24 cellular contexts compared by ENCODE assay signal in the genomic region with DNA sequence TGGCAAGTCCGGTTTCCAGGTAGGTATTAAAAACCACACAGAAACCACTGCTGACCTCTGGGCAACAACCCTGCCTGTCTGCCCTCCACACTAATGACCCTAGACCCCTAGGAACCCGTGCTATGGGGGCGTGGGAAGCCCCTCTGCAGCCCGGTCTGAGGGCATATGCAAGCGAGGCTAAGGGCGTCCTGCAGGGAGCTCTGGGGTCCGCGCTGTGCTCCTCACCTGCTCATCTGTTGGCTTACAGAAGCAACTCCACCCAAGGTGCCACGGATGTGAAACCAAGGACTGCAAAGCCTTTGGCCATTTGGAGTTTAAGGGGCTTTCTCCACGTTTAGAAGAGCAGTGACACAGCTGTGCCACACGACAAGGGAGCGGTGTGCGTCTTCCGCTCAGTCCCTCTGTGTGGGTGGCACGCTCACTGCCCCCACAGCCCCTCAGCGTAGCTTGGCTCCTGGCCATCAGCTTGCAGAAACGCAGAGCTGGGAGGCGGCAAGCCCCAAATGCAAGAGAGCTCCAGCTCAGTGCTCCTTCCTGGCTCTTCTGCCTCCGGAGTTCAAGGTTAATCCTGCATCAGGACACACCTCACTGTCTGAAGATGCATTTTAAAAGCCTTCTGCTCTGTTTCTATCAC. TPM values are rescaled to one million over a fixed set of nuclear protein-coding genes. Genes with fewer than 3 reads are reported as not detected.
DNase-seq lines count a peak whose midpoint lies in the region; ATAC-seq, FAIRE-seq and TF ChIP-seq lines count a peak whose summit lies in the region.
"Had no signal": no experiment of that assay in that cellular context is flagged by ENCODE, and none has a peak within 500 bp of the region (broad histone marks: within the 10 kb centered on the region; RNA-seq: fewer than 3 reads in every experiment).

No MANE protein-coding gene starts in this region.

- no peak overlapping the region for H3K27ac Mint-ChIP-seq in activated CD8-positive, alpha-beta T cell treated with anti-CD3 and anti-CD28 coated beads for 36 hours
- H3K27ac Mint-ChIP-seq in natural killer cell = no peak overlapping the region
- H3K27ac Mint-ChIP-seq: GM23338 had no signal

- in situ Hi-C loops in GM12878 (cut with MboI) = no loop called here
- in situ Hi-C loops in GM23248 (cut with MboI) = no loop called here

- H3K79me2 ChIP-seq in GM12878 (ENCODE audit: control insufficient read depth, insufficient read depth, low read length) (no peaks in the 10 kb centered on the region), GM23248 (ENCODE audit: insufficient read depth) (no peaks in the 10 kb centered on the region)

- H2AFZ ChIP-seq in GM12878 (ENCODE audit: control insufficient read depth, low read depth, low read length) (no peak overlapping the region), GM23248 (no peak overlapping the region)
- H2AFZ ChIP-seq: GM23338 had no signal

- H3K36me3 Mint-ChIP-seq in activated CD8-positive, alpha-beta T cell treated with anti-CD3 and anti-CD28 coated beads for 36 hours (ENCODE audit: low read depth) = no peaks in the 10 kb centered on the region
- no peaks in the 10 kb centered on the region for H3K36me3 Mint-ChIP-seq in natural killer cell

- BruUV-seq in GM12878 (replicated peaks; lab: Mats Ljungman, UMichigan) = no TSS peak

- H3K4me3 ChIP-seq in cardiac muscle cell = no peak overlapping the region
- no peak overlapping the region for H3K4me3 ChIP-seq in GM12878
- no peak overlapping the region for H3K4me3 ChIP-seq in GM23248
- H3K4me3 ChIP-seq: GM23338, HAP-1, Peyer's patch, SJSA1 had no signal

- no peak overlapping the region for H3K4me3 Mint-ChIP-seq in activated CD8-positive, alpha-beta T cell treated with anti-CD3 and anti-CD28 coated beads for 36 hours
- no peak overlapping the region for H3K4me3 Mint-ChIP-seq in natural killer cell
- H3K4me3 Mint-ChIP-seq: CD4-positive, CD25-positive, alpha-beta regulatory T cell; GM23338 had no signal

- TF ChIP-seq POLR2A in GM12878 (IDR thresholded peaks at IDR 0.05; ENCODE audit: low read depth, low read length) = 0 out of 2 replicates have a peak, but pooled peaks have one; percentile 30

- no peaks in the 10 kb centered on the region for H3K4me1 Mint-ChIP-seq in activated CD8-positive, alpha-beta T cell treated with anti-CD3 and anti-CD28 coated beads for 36 hours (ENCODE audit: low read depth)
- H3K4me1 Mint-ChIP-seq in natural killer cell = no peaks in the 10 kb centered on the region
- H3K4me1 Mint-ChIP-seq: CD4-positive, CD25-positive, alpha-beta regulatory T cell; GM23338 had no signal

- H3K9me2 ChIP-seq in GM23248 (ENCODE audit: insufficient read depth) = no peaks in the 10 kb centered on the region

- H3K9me3 Mint-ChIP-seq in activated CD8-positive, alpha-beta T cell treated with anti-CD3 and anti-CD28 coated beads for 36 hours = no peaks in the 10 kb centered on the region
- H3K9me3 Mint-ChIP-seq in natural killer cell = no peaks in the 10 kb centered on the region
- H3K9me3 Mint-ChIP-seq: CD4-positive, CD25-positive, alpha-beta regulatory T cell; GM23338 had no signal

- RAD21 ChIA-PET in GM12878 (lab: Charles Lee; ENCODE audit: unreplicated experiment) = no interaction called here

- ATAC-seq in Right ventricle myocardium inferior (no peak), GM12878 (no peak), HG03520 (IDR thresholded peaks at IDR 0.05; ENCODE audit: unreplicated experiment) (no peak), natural killer cell (no peak)
- ATAC-seq in activated CD8-positive, alpha-beta T cell treated with anti-CD3 and anti-CD28 coated beads for 36 hours = no peak
- ATAC-seq: GM23338 had no signal

- no peak overlapping the region for H3K4me2 ChIP-seq in GM12878 (ENCODE audit: control insufficient read depth, insufficient read depth)
- no peak overlapping the region for H3K4me2 ChIP-seq in GM23248 (ENCODE audit: unreplicated experiment)
- H3K4me2 ChIP-seq: GM23338, KMS-11 had no signal

- peak overlapping the region; percentile 42 for H3K27ac ChIP-seq in cardiac muscle cell
- H3K27ac ChIP-seq in GM12878 (ENCODE audit: control insufficient read depth, insufficient read depth) = no peak overlapping the region
- no peak overlapping the region for H3K27ac ChIP-seq in GM23248
- H3K27ac ChIP-seq: 22Rv1, KMS-11, SJSA1 had no signal

- WGBS in GM12878 (ENCODE audit: insufficient coverage, insufficient replicate concordance, low lambda C conversion rate, missing lambda C conversion rate) = 72% methylated on average over 19 of the region's 19 CpGs
- 88% methylated on average over 19 of the region's 19 CpGs for WGBS in GM23248 (ENCODE audit: low coverage in 1 of 2, low lambda C conversion rate in 2 of 2, missing lambda C conversion rate in 2 of 2), 2 experiments

- no peak for DNase-seq in cardiac muscle cell (ENCODE audit: low read depth in 1 of 2, low spot score in 1 of 2)
- no peak for DNase-seq in Right ventricle myocardium inferior (ENCODE audit: missing footprints)
- no peak for DNase-seq in GM12878 (ENCODE audit: low read depth, low spot score)
- DNase-seq in occipital lobe (lab: John Stamatoyannopoulos, UW) = peak; percentile 16
- DNase-seq in activated CD8-positive, alpha-beta T cell treated with anti-CD3 and anti-CD28 coated beads for 36 hours = no peak
- DNase-seq in GM23248 = no peak
- no peak for DNase-seq in natural killer cell
- DNase-seq: CD4-positive, CD25-positive, alpha-beta regulatory T cell; DMS79; NCI-H1105; NCI-H146; NCI-H2029; NCI-H226; NCI-H524; NCI-H774; NK-92 treated with Interleukin-12 subunit alpha and Interleukin-12 subunit beta, amount 100 ng/mL, for 24 hours had no signal

- H3K36me3 ChIP-seq in cardiac muscle cell = peaks cover 29% of the 10 kb centered on the region
- peaks cover 4 to 12% of the 10 kb centered on the region in 2 experiments; a peak in 3 of 4 replicates for H3K36me3 ChIP-seq in GM12878 (ENCODE audit: control insufficient read depth in 2 of 2, insufficient read depth in 2 of 2, low read length in 1 of 2)
- peaks cover 25% of the 10 kb centered on the region; the same call in 1 of the 2 replicates for H3K36me3 ChIP-seq in GM23248 (ENCODE audit: low read depth)

- no peak overlapping the region for H3K9ac ChIP-seq in GM12878 (ENCODE audit: control insufficient read depth, insufficient read depth, low read length)
- no peak overlapping the region for H3K9ac ChIP-seq in GM23248
- H3K9ac ChIP-seq: KMS-11 had no signal

- peaks cover 6% of the 10 kb centered on the region for H3K4me1 ChIP-seq in cardiac muscle cell (ENCODE audit: low read depth)
- H3K4me1 ChIP-seq in GM12878 (ENCODE audit: control insufficient read depth, insufficient read depth, low read length) = no peaks in the 10 kb centered on the region
- no peaks in the 10 kb centered on the region for H3K4me1 ChIP-seq in GM23248 (ENCODE audit: insufficient read depth)
- H3K4me1 ChIP-seq: HAP-1 had no signal

- H3K9me3 ChIP-seq in cardiac muscle cell (ENCODE audit: low read depth) = no peaks in the 10 kb centered on the region
- H3K9me3 ChIP-seq in GM12878 (replicated peaks; ENCODE audit: control insufficient read depth, insufficient read depth, low read length) = no peaks in the 10 kb centered on the region
- no peaks in the 10 kb centered on the region for H3K9me3 ChIP-seq in GM23248 (ENCODE audit: low read depth)
- H3K9me3 ChIP-seq: HAP-1, Peyer's patch, SJSA1 had no signal

- FAIRE-seq in GM12878 (lab: Jason Lieb, UNC) = no peak

- TF ChIP-seq RAD21 in GM12878 (IDR thresholded peaks at IDR 0.05; ENCODE audit: insufficient read depth, low read depth, low read length) = no peak

- POLR2A ChIA-PET in GM12878 (lab: Charles Lee) = no interaction called here
- POLR2A ChIA-PET in activated CD8-positive, alpha-beta T cell treated with anti-CD3 and anti-CD28 coated beads for 36 hours (lab: Charles Lee) = no interaction called here

- H4K20me1 ChIP-seq in GM12878 (ENCODE audit: control insufficient read depth, insufficient read depth) (no peaks in the 10 kb centered on the region), GM23248 (ENCODE audit: insufficient read depth) (no peaks in the 10 kb centered on the region)

- intact Hi-C loops in Right ventricle myocardium inferior (cut with DNase I) (no loop called here), GM12878 (cut with micrococcal nuclease; ENCODE audit: unreplicated experiment) (no loop called here), natural killer cell (cut with micrococcal nuclease) (no loop called here)
- intact Hi-C loops in activated CD8-positive, alpha-beta T cell treated with anti-CD3 and anti-CD28 coated beads for 36 hours (cut with micrococcal nuclease) = no loop called here

- CTCF ChIA-PET in GM12878 (lab: Yijun Ruan, JAX) = no interaction called here
- CTCF ChIA-PET in activated CD8-positive, alpha-beta T cell treated with anti-CD3 and anti-CD28 coated beads for 36 hours (lab: Charles Lee) = interaction anchor here (0.6 to 1.2 kb wide), 2 partner anchors 246 to 491 kb away, joined by 3 read pairs; no protein-coding TSS in a partner anchor

- H3K27me3 ChIP-seq in cardiac muscle cell (no peaks in the 10 kb centered on the region), GM12878 (replicated peaks in 1 of 2; ENCODE audit: control insufficient read depth in 2 of 2, insufficient read depth in 2 of 2, low read length in 1 of 2) (no peaks in the 10 kb centered on the region), GM23248 (replicated peaks; ENCODE audit: insufficient read depth) (no peaks in the 10 kb centered on the region)
- H3K27me3 ChIP-seq: Peyer's patch, SJSA1 had no signal

- SMC1A ChIA-PET in GM12878 (lab: Charles Lee; ENCODE audit: uncharacterized antibody, unreplicated experiment) = no interaction called here

- no peak for TF ChIP-seq EP300 in GM12878 (IDR thresholded peaks at IDR 0.05; ENCODE audit: borderline replicate concordance in 1 of 2, control insufficient read depth in 1 of 2, low read depth in 2 of 2, low read length in 2 of 2)

- no peak for TF ChIP-seq CTCF in cardiac muscle cell (IDR thresholded peaks at IDR 0.05; ENCODE audit: low read depth, low read length)
- no peak for TF ChIP-seq CTCF in GM12878 (IDR thresholded peaks at IDR 0.05 in 2 of 3, conservative IDR thresholded peaks at IDR 0.05 in 1 of 3; ENCODE audit: control insufficient read depth in 2 of 3, extremely low read depth in 1 of 3, insufficient read depth in 1 of 3, low read depth in 3 of 3, low read length in 3 of 3)
- TF ChIP-seq CTCF in activated CD8-positive, alpha-beta T cell treated with anti-CD3 and anti-CD28 coated beads for 36 hours (IDR thresholded peaks at IDR 0.05) = no peak
- no peak for TF ChIP-seq CTCF in natural killer cell (IDR thresholded peaks at IDR 0.05)

- H3K27me3 Mint-ChIP-seq in activated CD8-positive, alpha-beta T cell treated with anti-CD3 and anti-CD28 coated beads for 36 hours = no peaks in the 10 kb centered on the region
- no peaks in the 10 kb centered on the region for H3K27me3 Mint-ChIP-seq in natural killer cell (ENCODE audit: low read depth in 2 of 2)
- H3K27me3 Mint-ChIP-seq: CD4-positive, CD25-positive, alpha-beta regulatory T cell had no signal

- H3F3A ChIP-seq in GM23248 (ENCODE audit: insufficient read depth) = no peaks in the 10 kb centered on the region

RNA-seq across cellular contexts. Expression of gene AMN, which starts 18.4 kb away (rescaled TPM):
- 0.21 and 0.48 TPM in 2 replicates for total RNA-seq in cardiac muscle cell
- 1.3 and 2.5 TPM in 2 replicates for polyA plus RNA-seq in cardiac muscle cell
- total RNA-seq in Right ventricle myocardium inferior = 0.14 TPM
- 2.7 TPM in 2 replicates for total RNA-seq in GM12878 (2013; cell fraction: nucleolus; rRNA removed)
- total RNA-seq in GM12878 (2014; rRNA removed) = 0.11 and 0.17 TPM in 2 replicates
- total RNA-seq in GM12878 (2014; rRNA removed; fragmentation: Illumina TruSeq; extraction: Trizol) = not detected in 2 replicates
- 0.33 and 0.82 TPM in 2 replicates for total RNA-seq in GM12878 (2021)
- not detected for polyA plus RNA-seq in GM12878 (2011; ENCODE audit: low read depth)
- polyA plus RNA-seq in GM12878 (2011; rRNA removed) = 0.04 and 0.10 TPM in 2 replicates
- 0.07 and 0.22 TPM in 2 replicates for polyA plus RNA-seq in GM12878 (2011; cell fraction: cytosol; rRNA removed)
- 2.1 and 2.7 TPM in 2 replicates for polyA plus RNA-seq in GM12878 (2011; cell fraction: nucleus; rRNA removed)
- 0.26 and 0.45 TPM in 2 replicates for polyA plus RNA-seq in GM12878 (2012)
- 0.03 TPM in 1 of 2 replicates, not detected in the other for polyA plus RNA-seq in GM12878 (2014; fragmentation: Illumina TruSeq; extraction: Trizol)
- polyA plus RNA-seq in GM12878 (2014; fragmentation: Nextera tagmentation; extraction: Ambion mirVana) = not detected
- 0.24 TPM in 1 of 2 replicates, not detected in the other for polyA plus RNA-seq in GM12878 (2014; rRNA removed)
- polyA plus RNA-seq in GM12878 (2016; fragmentation: Nextera tagmentation; extraction: Ambion mirVana) = not detected
- 0.21 TPM in 1 of 2 replicates, not detected in the other for polyA minus RNA-seq in GM12878 (2011; rRNA and poly(A)+ RNA removed)
- polyA minus RNA-seq in GM12878 (2011; cell fraction: cytosol; rRNA and poly(A)+ RNA removed) = not detected in 2 replicates
- 0.36 and 0.48 TPM in 2 replicates for polyA minus RNA-seq in GM12878 (2011; cell fraction: nucleus; rRNA and poly(A)+ RNA removed)
- not detected for total RNA-seq in occipital lobe
- total RNA-seq in activated CD8-positive, alpha-beta T cell treated with anti-CD3 and anti-CD28 coated beads for 36 hours = 1 to 10 TPM; 1.0 to 1.4 TPM
- not detected in 2 replicates for total RNA-seq in GM23248 (2014; rRNA removed; shearing (Covaris generic))
- polyA plus RNA-seq in GM23248 (2016; fragmentation: Nextera tagmentation; extraction: Ambion mirVana) = not detected in 2 replicates
- 1 to 10 TPM in 2 of 3 donors, under 1 TPM in 1; 0.24 to 2.4 (median 2.0) TPM for total RNA-seq in natural killer cell
- total RNA-seq: HT1080, SJSA1 had no signal
